8 cellular contexts compared by ENCODE assay signal in the genomic region with DNA sequence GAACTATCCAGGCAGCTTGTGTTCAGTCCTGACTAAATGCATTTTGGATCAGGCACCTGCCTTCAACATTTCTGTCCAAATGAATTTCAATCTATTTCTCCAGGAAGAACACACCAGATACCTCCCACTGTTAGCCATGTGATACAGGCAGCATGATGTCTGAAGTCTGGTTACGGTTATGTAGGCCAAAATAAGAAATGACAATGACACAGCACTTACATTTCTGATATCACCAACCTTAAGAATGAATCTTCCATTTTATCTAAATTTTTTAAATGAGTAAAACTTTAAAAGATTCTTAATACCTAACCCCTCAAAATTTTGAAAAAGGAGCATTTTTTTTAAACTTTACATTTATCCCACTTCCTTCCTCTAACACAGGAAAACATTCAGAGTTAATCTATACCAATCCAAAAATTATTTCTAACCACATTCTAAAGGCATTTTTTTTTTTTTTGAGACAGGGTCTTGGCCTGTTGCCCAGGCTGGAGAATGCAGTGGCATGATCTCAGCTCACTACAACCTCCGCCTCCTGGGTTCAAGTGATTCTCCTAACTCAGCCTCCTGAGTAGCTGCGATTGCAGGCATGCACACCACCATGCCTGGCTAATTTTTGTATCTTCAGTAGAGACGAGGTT. TPM values are rescaled to one million over a fixed set of nuclear protein-coding genes. Genes with fewer than 3 reads are reported as not detected.
DNase-seq lines count a peak whose midpoint lies in the region; ATAC-seq and TF ChIP-seq lines count a peak whose summit lies in the region.

A gene with protein sequence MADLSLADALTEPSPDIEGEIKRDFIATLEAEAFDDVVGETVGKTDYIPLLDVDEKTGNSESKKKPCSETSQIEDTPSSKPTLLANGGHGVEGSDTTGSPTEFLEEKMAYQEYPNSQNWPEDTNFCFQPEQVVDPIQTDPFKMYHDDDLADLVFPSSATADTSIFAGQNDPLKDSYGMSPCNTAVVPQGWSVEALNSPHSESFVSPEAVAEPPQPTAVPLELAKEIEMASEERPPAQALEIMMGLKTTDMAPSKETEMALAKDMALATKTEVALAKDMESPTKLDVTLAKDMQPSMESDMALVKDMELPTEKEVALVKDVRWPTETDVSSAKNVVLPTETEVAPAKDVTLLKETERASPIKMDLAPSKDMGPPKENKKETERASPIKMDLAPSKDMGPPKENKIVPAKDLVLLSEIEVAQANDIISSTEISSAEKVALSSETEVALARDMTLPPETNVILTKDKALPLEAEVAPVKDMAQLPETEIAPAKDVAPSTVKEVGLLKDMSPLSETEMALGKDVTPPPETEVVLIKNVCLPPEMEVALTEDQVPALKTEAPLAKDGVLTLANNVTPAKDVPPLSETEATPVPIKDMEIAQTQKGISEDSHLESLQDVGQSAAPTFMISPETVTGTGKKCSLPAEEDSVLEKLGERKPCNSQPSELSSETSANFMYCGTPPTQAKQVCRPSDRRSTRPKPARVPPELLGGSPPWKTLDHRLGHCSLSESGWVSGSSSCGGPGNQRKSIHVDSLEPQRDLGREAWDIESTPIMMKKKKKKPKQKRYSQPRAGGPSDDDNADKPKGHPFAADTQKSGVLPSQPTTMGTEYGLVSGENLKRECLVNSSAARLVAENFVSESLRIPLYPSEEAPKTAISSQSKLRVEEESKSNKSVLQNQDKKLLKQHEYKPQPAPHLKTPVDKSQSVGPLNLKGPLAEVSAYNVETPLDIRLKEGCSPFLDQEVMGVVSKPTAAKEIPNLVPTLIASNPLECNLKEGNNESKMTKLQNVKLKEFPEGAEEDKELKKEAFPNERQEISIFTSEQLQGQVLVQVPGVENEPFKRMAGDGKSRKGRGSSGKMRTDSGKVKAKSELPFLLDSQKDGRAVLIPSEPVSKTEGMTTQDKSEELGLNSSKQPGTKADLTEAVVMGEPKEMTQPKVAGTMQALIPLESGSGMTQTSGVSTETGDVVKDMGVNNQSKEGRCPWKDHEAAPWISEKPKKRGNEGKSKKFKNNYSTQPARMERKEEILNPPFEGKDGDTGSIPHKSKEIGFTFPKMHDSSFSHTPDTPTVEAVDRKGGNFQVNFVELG (N-terminal part only) (minus strand): TSS at position 81 of the 638 bp plus-strand sequence. CDS start 17,556 bp downstream, outside the sequence.

- peak within 1 kb of the TSS; percentile 14 for H3K9ac ChIP-seq in skeletal muscle satellite cell (ENCODE audit: low read depth, low read length)

- H3K4me2 ChIP-seq in skeletal muscle satellite cell (ENCODE audit: low read length): peak within 1 kb of the TSS; percentile 47

- DNase-seq in Jurkat, Clone E6-1 (ENCODE audit: low read depth, low spot score): peak; percentile 43
- no peak for DNase-seq in activated T-helper 2 cell treated with anti-CD3 and anti-CD28 coated beads, Interferon-gamma antibody, Interleukin-2, Interleukin-4, amounts not matched to agents 10 μg/mL and 5 μg/mL and 100 μg/mL, durations not matched to agents 14 hours and 24 hours and 36 hours (ENCODE audit: low spot score)
- DNase-seq in heart right ventricle: no peak
- DNase-seq in stimulated activated CD4-positive, alpha-beta T cell treated with anti-CD3 and anti-CD28 coated beads, Interleukin-4, amount 100 ng/mL, for 24 hours: no peak
- DNase-seq in stimulated activated CD4-positive, alpha-beta T cell treated with anti-CD3 and anti-CD28 coated beads, Interleukin-1b, Interleukin-23, amount 100 ng/mL, for 48 hours: no peak
- no peak for DNase-seq in stimulated activated CD4-positive, alpha-beta T cell treated with anti-CD3 and anti-CD28 coated beads, Interleukin-15, amount 100 ng/mL, for 24 hours

- no peaks in the 10 kb centered on the region for H3K36me3 Mint-ChIP-seq in activated T-helper 2 cell treated with anti-CD3 and anti-CD28 coated beads, Interferon-gamma antibody, Interleukin-2, Interleukin-4, amounts not matched to agents 10 μg/mL and 5 μg/mL and 100 μg/mL, durations not matched to agents 14 hours and 24 hours and 36 hours (ENCODE audit: low read depth)

- H3K4me3 ChIP-seq in Jurkat, Clone E6-1 (ENCODE audit: low read length): no peak within 1 kb of the TSS
- peak within 1 kb of the TSS in 9 of 10 donors; percentile 14 to 44 (median 38) for H3K4me3 ChIP-seq in heart right ventricle
- H3K4me3 ChIP-seq in skeletal muscle satellite cell (ENCODE audit: low read length): no peak within 1 kb of the TSS

- H3K27ac ChIP-seq in heart right ventricle: peak within 1 kb of the TSS in 9 of 10 donors; percentile 30 to 85 (median 76)

- H3K4me3 Mint-ChIP-seq in activated T-helper 2 cell treated with anti-CD3 and anti-CD28 coated beads, Interferon-gamma antibody, Interleukin-2, Interleukin-4, amounts not matched to agents 10 μg/mL and 5 μg/mL and 100 μg/mL, durations not matched to agents 14 hours and 24 hours and 36 hours (ENCODE audit: low read depth): no peak within 1 kb of the TSS

- H3K27ac Mint-ChIP-seq in activated T-helper 2 cell treated with anti-CD3 and anti-CD28 coated beads, Interferon-gamma antibody, Interleukin-2, Interleukin-4, amounts not matched to agents 10 μg/mL and 5 μg/mL and 100 μg/mL, durations not matched to agents 14 hours and 24 hours and 36 hours: no peak within 1 kb of the TSS

- no peaks in the 10 kb centered on the region for H3K9me3 Mint-ChIP-seq in activated T-helper 2 cell treated with anti-CD3 and anti-CD28 coated beads, Interferon-gamma antibody, Interleukin-2, Interleukin-4, amounts not matched to agents 10 μg/mL and 5 μg/mL and 100 μg/mL, durations not matched to agents 14 hours and 24 hours and 36 hours

- WGBS in heart right ventricle, 2 donors: 36 to 47% methylated on average over 4 of the region's 4 CpGs

- H3K4me1 Mint-ChIP-seq in activated T-helper 2 cell treated with anti-CD3 and anti-CD28 coated beads, Interferon-gamma antibody, Interleukin-2, Interleukin-4, amounts not matched to agents 10 μg/mL and 5 μg/mL and 100 μg/mL, durations not matched to agents 14 hours and 24 hours and 36 hours (ENCODE audit: low read depth): peaks cover 29% of the 10 kb centered on the region

- intact Hi-C loops in activated T-helper 2 cell treated with anti-CD3 and anti-CD28 coated beads, Interferon-gamma antibody, Interleukin-2, Interleukin-4, amounts not matched to agents 10 μg/mL and 5 μg/mL and 100 μg/mL, durations not matched to agents 14 hours and 24 hours and 36 hours (cut with micrococcal nuclease): no loop called here
- intact Hi-C loops in heart right ventricle (cut with DNase I): loop anchor here in 3 of 10 donors (5.0 to 10.0 kb wide), 2 partner anchors 68 to 71 kb away; no protein-coding TSS in a partner anchor

- peaks cover 0 to 20% (median 0%) of the 10 kb centered on the region in 9 donors for H3K36me3 ChIP-seq in heart right ventricle
- H3K36me3 ChIP-seq in skeletal muscle satellite cell (ENCODE audit: insufficient read depth, low read length): peaks cover 4% of the 10 kb centered on the region

- H3K27me3 Mint-ChIP-seq in activated T-helper 2 cell treated with anti-CD3 and anti-CD28 coated beads, Interferon-gamma antibody, Interleukin-2, Interleukin-4, amounts not matched to agents 10 μg/mL and 5 μg/mL and 100 μg/mL, durations not matched to agents 14 hours and 24 hours and 36 hours (ENCODE audit: low read depth): no peaks in the 10 kb centered on the region

- peaks cover 13 to 99% (median 71%) of the 10 kb centered on the region in 9 donors for H3K4me1 ChIP-seq in heart right ventricle
- H3K4me1 ChIP-seq in skeletal muscle satellite cell (ENCODE audit: control insufficient read depth, insufficient read depth, low read length): peaks cover 60% of the 10 kb centered on the region

- H3K9me3 ChIP-seq in heart right ventricle (no peaks in the 10 kb centered on the region), skeletal muscle satellite cell (replicated peaks; ENCODE audit: low read length) (no peaks in the 10 kb centered on the region)

- TF ChIP-seq CTCF in heart right ventricle (IDR thresholded peaks at IDR 0.05): no peak

- ATAC-seq in heart right ventricle: peak in 3 of 8 donors; percentile 22 to 32 (median 24)
- no peak for ATAC-seq in HG03439 (IDR thresholded peaks at IDR 0.05; ENCODE audit: unreplicated experiment)

- no peaks in the 10 kb centered on the region for H3K27me3 ChIP-seq in heart right ventricle
- H3K27me3 ChIP-seq in skeletal muscle satellite cell (ENCODE audit: control insufficient read depth, insufficient read depth, low read length): no peaks in the 10 kb centered on the region

RNA-seq across cellular contexts. Expression of the gene that starts here (rescaled TPM):
- polyA plus RNA-seq in Jurkat, Clone E6-1 (2012; ENCODE audit: insufficient read depth, insufficient read length): 64.9 TPM
- total RNA-seq in activated T-helper 2 cell treated with anti-CD3 and anti-CD28 coated beads, Interferon-gamma antibody, Interleukin-2, Interleukin-4, amounts not matched to agents 10 μg/mL and 5 μg/mL and 100 μg/mL, durations not matched to agents 14 hours and 24 hours and 36 hours: 144 and 155 TPM in 2 replicates
- 1,000 to 10,000 TPM in 5 of 10 donors, 100 to 1,000 TPM in 5; 451 to 1,345 (median 982) TPM for total RNA-seq in heart right ventricle
- polyA plus RNA-seq in heart right ventricle: 100 to 1,000 TPM; 141 to 248 TPM
- total RNA-seq in skeletal muscle satellite cell (2012; rRNA removed): 102 and 117 TPM in 2 replicates

Comparison
In these comparisons a context has a peak if more than half of its experiments do, and no peak if none do; other contexts are left out.
1. H3K4me3 ChIP-seq: peak in heart right ventricle (9 of 10); none in Jurkat, Clone E6-1 (single experiment) and skeletal muscle satellite cell (single experiment).